ENCODE assay signal across 12 cellular contexts in the genomic region with DNA sequence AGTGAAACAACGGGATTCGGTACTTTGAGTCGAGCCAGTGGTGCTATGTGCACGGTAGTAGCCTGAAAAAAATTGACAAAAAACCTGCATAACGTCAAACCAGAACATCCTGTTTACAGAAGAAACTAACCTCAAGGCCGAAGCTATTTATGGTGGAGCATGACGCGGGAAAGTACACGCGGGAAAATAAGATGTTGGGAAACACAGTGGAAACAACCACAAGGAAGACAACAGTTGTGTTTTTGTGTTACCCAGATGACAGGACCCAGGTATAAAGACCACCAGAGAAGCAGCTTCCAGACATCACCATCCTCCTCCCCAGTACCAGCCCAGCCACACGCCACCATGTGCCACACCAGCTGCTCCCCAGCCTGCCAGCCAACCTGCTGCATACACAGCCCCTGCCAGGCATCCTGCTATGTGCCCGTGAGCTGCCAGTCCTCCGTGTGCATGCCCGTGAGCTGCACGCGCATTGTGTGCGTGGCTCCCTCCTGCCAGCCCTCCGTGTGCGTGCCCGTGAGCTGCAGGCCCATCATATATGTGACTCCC. TPM values are rescaled to one million over a fixed set of nuclear protein-coding genes. Genes with fewer than 3 reads are reported as not detected.
DNase-seq lines count a peak whose midpoint lies in the region; ATAC-seq, FAIRE-seq and TF ChIP-seq lines count a peak whose summit lies in the region.
"Had no signal": no experiment of that assay in that cellular context is flagged by ENCODE, and none has a peak within 500 bp of the region (broad histone marks: within the 10 kb centered on the region; RNA-seq: fewer than 3 reads in every experiment).

A gene with protein sequence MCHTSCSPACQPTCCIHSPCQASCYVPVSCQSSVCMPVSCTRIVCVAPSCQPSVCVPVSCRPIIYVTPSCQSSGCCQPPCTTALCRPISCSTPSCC (plus strand): TSS at position 298 of the 549 bp plus-strand sequence. CDS start 48 bp downstream, at position 346.

- peaks cover 64% of the 10 kb centered on the region for H3K4me1 Mint-ChIP-seq in activated CD4-positive, alpha-beta memory T cell treated with anti-CD3 and anti-CD28 coated beads, Interleukin-2, amount 10 ng/mL, durations not matched to agents 7 days and 5 days
- H3K4me1 Mint-ChIP-seq in stimulated activated naive CD8-positive, alpha-beta T cell treated with anti-CD3 and anti-CD28 coated beads, Interleukin-15, Interleukin-2, amounts not matched to agents 100 ng/mL and 50 ng/mL, for 24 hours (ENCODE audit: low read depth) = peaks cover 62% of the 10 kb centered on the region

- no peak within 1 kb of the TSS for H3K4me3 ChIP-seq in duodenal mucosa (ENCODE audit: low read depth in 1 of 2, low read length in 2 of 2)

- no peak for TF ChIP-seq POLR2A in GM12891 (IDR thresholded peaks at IDR 0.05; ENCODE audit: low read depth, low read length)

- peak; percentile 27 to 30 for DNase-seq in activated CD8-positive, alpha-beta memory T cell treated with anti-CD3 and anti-CD28 coated beads for 1 hour (ENCODE audit: extremely low read depth in 1 of 2, low read depth in 1 of 2)
- DNase-seq in activated CD8-positive, alpha-beta memory T cell treated with anti-CD3 and anti-CD28 coated beads for 24 hours = no peak
- DNase-seq in activated CD4-positive, alpha-beta memory T cell treated with anti-CD3 and anti-CD28 coated beads, Interleukin-2, amount 10 ng/mL, durations not matched to agents 7 days and 5 days = peak; percentile 67
- DNase-seq in GM12891 (ENCODE audit: insufficient read length, low spot score) (no peak), GF-D8 (lab: John Stamatoyannopoulos, UW) (no peak)
- DNase-seq: NCI-H748 treated with DMSO at 0.1 percent for 48 hours; stimulated activated CD4-positive, alpha-beta T cell treated with anti-CD3 and anti-CD28 coated beads, Interleukin-12 subunit alpha, Interleukin-12 subunit beta, amount 100 ng/mL, for 4 hours had no signal

- H3K27ac Mint-ChIP-seq in activated CD4-positive, alpha-beta memory T cell treated with anti-CD3 and anti-CD28 coated beads, Interleukin-2, amount 10 ng/mL, durations not matched to agents 7 days and 5 days = peak within 1 kb of the TSS; percentile 93
- peak within 1 kb of the TSS; percentile 54 for H3K27ac Mint-ChIP-seq in stimulated activated naive CD8-positive, alpha-beta T cell treated with anti-CD3 and anti-CD28 coated beads, Interleukin-15, Interleukin-2, amounts not matched to agents 100 ng/mL and 50 ng/mL, for 24 hours

- peaks cover 56% of the 10 kb centered on the region for H3K36me3 Mint-ChIP-seq in activated CD4-positive, alpha-beta memory T cell treated with anti-CD3 and anti-CD28 coated beads, Interleukin-2, amount 10 ng/mL, durations not matched to agents 7 days and 5 days (ENCODE audit: low read depth)
- peaks cover 17% of the 10 kb centered on the region for H3K36me3 Mint-ChIP-seq in stimulated activated naive CD8-positive, alpha-beta T cell treated with anti-CD3 and anti-CD28 coated beads, Interleukin-15, Interleukin-2, amounts not matched to agents 100 ng/mL and 50 ng/mL, for 24 hours (ENCODE audit: low read depth)

- H3K4me3 Mint-ChIP-seq in activated CD4-positive, alpha-beta memory T cell treated with anti-CD3 and anti-CD28 coated beads, Interleukin-2, amount 10 ng/mL, durations not matched to agents 7 days and 5 days = peak within 1 kb of the TSS; percentile 40
- peak within 1 kb of the TSS; percentile 53 for H3K4me3 Mint-ChIP-seq in stimulated activated naive CD8-positive, alpha-beta T cell treated with anti-CD3 and anti-CD28 coated beads, Interleukin-15, Interleukin-2, amounts not matched to agents 100 ng/mL and 50 ng/mL, for 24 hours

- H3K9me3 Mint-ChIP-seq in activated CD4-positive, alpha-beta memory T cell treated with anti-CD3 and anti-CD28 coated beads, Interleukin-2, amount 10 ng/mL, durations not matched to agents 7 days and 5 days = peaks cover 31% of the 10 kb centered on the region
- peaks cover 22% of the 10 kb centered on the region for H3K9me3 Mint-ChIP-seq in stimulated activated naive CD8-positive, alpha-beta T cell treated with anti-CD3 and anti-CD28 coated beads, Interleukin-15, Interleukin-2, amounts not matched to agents 100 ng/mL and 50 ng/mL, for 24 hours

- H3K9me3 ChIP-seq in duodenal mucosa (ENCODE audit: control insufficient read depth in 1 of 2, low read length in 2 of 2) = no peaks in the 10 kb centered on the region

- peak within 1 kb of the TSS; percentile 28 for H3K27ac ChIP-seq in duodenal mucosa (ENCODE audit: low read depth, low read length)

- H3K4me1 ChIP-seq in duodenal mucosa (ENCODE audit: control insufficient read depth in 1 of 2, insufficient read depth in 2 of 2, low read length in 2 of 2) = peaks cover 0 to 4% of the 10 kb centered on the region in 2 donors

- ATAC-seq in HG03097 (IDR thresholded peaks at IDR 0.05; ENCODE audit: low FRiP score, unreplicated experiment) = no peak

- POLR2A ChIA-PET in activated CD4-positive, alpha-beta memory T cell treated with anti-CD3 and anti-CD28 coated beads, Interleukin-2, amount 10 ng/mL, durations not matched to agents 7 days and 5 days (lab: Charles Lee) = interaction anchor here (0.7 to 2.5 kb wide), 12 partner anchors 11 to 575 kb away, joined by 3 to 18 read pairs (median 4); partner anchors contain the start of gene KRTAP10-11

- H3K27me3 Mint-ChIP-seq in activated CD4-positive, alpha-beta memory T cell treated with anti-CD3 and anti-CD28 coated beads, Interleukin-2, amount 10 ng/mL, durations not matched to agents 7 days and 5 days = peaks cover 8% of the 10 kb centered on the region
- no peaks in the 10 kb centered on the region for H3K27me3 Mint-ChIP-seq in stimulated activated naive CD8-positive, alpha-beta T cell treated with anti-CD3 and anti-CD28 coated beads, Interleukin-15, Interleukin-2, amounts not matched to agents 100 ng/mL and 50 ng/mL, for 24 hours

- peak within 1 kb of the TSS in 1 of 2 donors; percentile 4 for H3K9ac ChIP-seq in duodenal mucosa (ENCODE audit: low read depth in 1 of 2, low read length in 2 of 2)

- no peaks in the 10 kb centered on the region for H3K27me3 ChIP-seq in duodenal mucosa (ENCODE audit: control insufficient read depth in 1 of 2, insufficient read depth in 2 of 2, low read length in 2 of 2)

- H3K36me3 ChIP-seq in duodenal mucosa (ENCODE audit: control insufficient read depth in 1 of 2, insufficient read depth in 2 of 2, low read length in 2 of 2) = no peaks in the 10 kb centered on the region

- no peak for FAIRE-seq in GM12891 (lab: Jason Lieb, UNC)
- FAIRE-seq: A204.1 had no signal

- CTCF ChIA-PET in activated CD4-positive, alpha-beta memory T cell treated with anti-CD3 and anti-CD28 coated beads, Interleukin-2, amount 10 ng/mL, durations not matched to agents 7 days and 5 days (lab: Charles Lee) = interaction anchor here (1.2 to 2.2 kb wide), 2 partner anchors 39 to 135 kb away, joined by 3 to 6 read pairs; no protein-coding TSS in a partner anchor

TF ChIP-seq in GM12891, 5 proteins besides CTCF, POLR2A, EP300 and RAD21:
- TF ChIP-seq TAF1 (IDR thresholded peaks at IDR 0.05; ENCODE audit: low read depth, low read length) = no peak
- TF ChIP-seq POU2F2 (IDR thresholded peaks at IDR 0.05; ENCODE audit: low read depth, low read length) = no peak
- TF ChIP-seq SPI1 (IDR thresholded peaks at IDR 0.05; ENCODE audit: low read depth, low read length) = no peak

RNA-seq across cellular contexts. Expression of the gene that starts here (rescaled TPM):
- total RNA-seq in activated CD4-positive, alpha-beta memory T cell treated with anti-CD3 and anti-CD28 coated beads, Interleukin-2, amount 10 ng/mL, durations not matched to agents 7 days and 5 days = not detected
- polyA plus RNA-seq in GM12891 (2012; ENCODE audit: low read depth, missing spikeins) = not detected
- total RNA-seq: myocyte had no signal

Comparison
In these comparisons a context has a peak if more than half of its experiments do, and no peak if none do; other contexts are left out.
1. DNase-seq: peak in activated CD8-positive, alpha-beta memory T cell treated with anti-CD3 and anti-CD28 coated beads for 1 hour (2 of 2); none in activated CD8-positive, alpha-beta memory T cell treated with anti-CD3 and anti-CD28 coated beads for 24 hours (single experiment), GM12891 (single experiment) and GF-D8 (single experiment).
2. Peak in DNase-seq in activated CD4-positive, alpha-beta memory T cell treated with anti-CD3 and anti-CD28 coated beads, Interleukin-2, amount 10 ng/mL, durations not matched to agents 7 days and 5 days; RNA of the gene not detected or under 1 TPM.